In the genomic region with DNA sequence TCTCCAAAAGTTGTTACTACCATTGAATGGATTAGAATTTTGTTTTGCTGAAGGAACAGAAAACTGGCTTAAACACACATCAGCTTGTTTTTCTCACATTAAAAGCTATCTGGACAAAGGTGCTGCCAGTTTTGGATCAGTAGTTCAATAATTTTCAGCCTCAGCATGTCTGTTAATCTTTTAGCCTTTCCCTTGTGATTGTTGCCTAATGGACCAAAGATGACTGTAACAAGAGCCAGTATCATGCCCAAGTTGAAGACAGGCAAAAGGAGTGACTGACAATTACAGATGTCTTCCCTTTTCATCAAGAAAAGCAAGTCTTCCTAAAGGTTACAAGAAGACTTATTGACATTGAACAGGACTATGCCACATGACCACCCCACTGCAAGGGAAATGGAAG, we compare ENCODE assay signal across 17 cellular contexts.
A peak's percentile ranks its signal among the peaks of the same experiment; 100 is the strongest.
DNase-seq lines count a peak whose midpoint lies in the region; ATAC-seq lines count a peak whose summit lies in the region.
"Had no signal": no experiment of that assay in that cellular context is flagged by ENCODE, and none has a peak within 500 bp of the region (broad histone marks: within the 10 kb centered on the region; RNA-seq: fewer than 3 reads in every experiment).

No MANE protein-coding gene starts in this region.

- H3K4me1 ChIP-seq in ACC112 (ENCODE audit: control insufficient read depth, insufficient read depth, low read length, unreplicated experiment), result peaks cover 8% of the 10 kb centered on the region

- peak overlapping the region; percentile 52 for H3K27ac ChIP-seq in ACC112 (ENCODE audit: low read depth, low read length)

- H3K27me3 ChIP-seq in ACC112 (ENCODE audit: insufficient read depth, low read length), result no peaks in the 10 kb centered on the region
- no peaks in the 10 kb centered on the region for H3K27me3 ChIP-seq in MG63
- no peaks in the 10 kb centered on the region for H3K27me3 ChIP-seq in H7 (ENCODE audit: control insufficient read depth, insufficient read depth, low read length)

- ATAC-seq in HG03442 (IDR thresholded peaks at IDR 0.05; ENCODE audit: unreplicated experiment), result no peak
- ATAC-seq: GM12878 had no signal

- no peaks in the 10 kb centered on the region for H3K9me3 ChIP-seq in MG63

- H3K4me3 ChIP-seq in ACC112 (ENCODE audit: low read depth, low read length), result peak overlapping the region; percentile 76
- H3K4me3 ChIP-seq in MG63, result peak overlapping the region; percentile 36; the same call in 1 of the 2 replicates
- H3K4me3 ChIP-seq in H7 (ENCODE audit: insufficient read depth, low read depth, low read length), result no peak overlapping the region
- H3K4me3 ChIP-seq: GM12878 had no signal

- H3K79me2 ChIP-seq in ACC112 (ENCODE audit: control insufficient read depth, insufficient read depth, low read length, unreplicated experiment), result peaks cover 9% of the 10 kb centered on the region

- H3K36me3 ChIP-seq in ACC112 (ENCODE audit: insufficient read depth, low read length) (no peaks in the 10 kb centered on the region), MG63 (no peaks in the 10 kb centered on the region), H7 (replicated peaks; ENCODE audit: control insufficient read depth, insufficient read depth, low read length) (no peaks in the 10 kb centered on the region)

- no peak overlapping the region for H2AFZ ChIP-seq in ACC112 (ENCODE audit: low read length, unreplicated experiment)

- DNase-seq in MG63 (no peak), kidney tubule cell (ENCODE audit: low spot score) (peak; percentile 47), renal cortical epithelial cell (ENCODE audit: low read depth) (peak; percentile 86), HuH-7 (ENCODE audit: low spot score) (no peak), NCI-H748 treated with DMSO at 0.1 percent for 48 hours (lab: John Stamatoyannopoulos, UW) (no peak), H7 (no peak)
- DNase-seq: Calu3; CD4-positive, CD25-positive, alpha-beta regulatory T cell; GOT3; Karpas-422; MV-4-11; NCI-H1436; NCI-H2029 treated with DMSO at 0.1 percent for 48 hours; NCI-H510A treated with DMSO at 0.1 percent for 48 hours had no signal

Comparison
In these comparisons a context has a peak if more than half of its experiments do, and no peak if none do; other contexts are left out.
1. DNase-seq: peak in kidney tubule cell (single experiment) and renal cortical epithelial cell (single experiment); none in MG63 (single experiment), HuH-7 (single experiment), NCI-H748 treated with DMSO at 0.1 percent for 48 hours (single experiment) and H7 (single experiment).